Comparison of ENCODE assay signal across 12 cellular contexts in the genomic region with DNA sequence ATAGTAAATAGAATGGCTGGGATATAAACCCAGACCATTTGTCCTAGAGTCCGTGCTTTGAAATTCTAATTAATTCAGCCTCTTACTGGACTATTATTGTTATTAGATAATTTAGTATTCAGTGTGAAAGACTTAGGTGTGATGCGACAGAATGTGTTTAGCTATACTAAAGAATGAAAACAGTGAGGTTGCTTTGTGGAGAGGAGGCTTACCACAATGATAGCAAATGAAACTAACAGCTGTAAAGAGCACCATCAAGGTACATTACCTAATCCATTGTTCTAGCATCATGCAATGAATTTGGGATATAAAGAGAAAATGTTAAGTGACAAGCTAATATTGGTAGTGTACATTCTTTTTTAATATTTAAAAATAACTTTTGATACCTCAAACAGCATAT.
DNase-seq lines count a peak whose midpoint lies in the region; ATAC-seq and TF ChIP-seq lines count a peak whose summit lies in the region.
"Had no signal": no experiment of that assay in that cellular context is flagged by ENCODE, and none has a peak within 500 bp of the region (broad histone marks: within the 10 kb centered on the region; RNA-seq: fewer than 3 reads in every experiment).

No MANE protein-coding gene starts in this region.

- TF ChIP-seq CTCF in GM12865 (IDR thresholded peaks at IDR 0.05; ENCODE audit: insufficient read depth, low read depth, low read length, missing control alignments): no peak
- TF ChIP-seq CTCF in upper lobe of right lung (IDR thresholded peaks at IDR 0.05): no peak
- TF ChIP-seq CTCF in Peyer's patch (IDR thresholded peaks at IDR 0.05): no peak

- H3K4me3 ChIP-seq in GM12865 (ENCODE audit: low read depth, low read length) (no peak overlapping the region), upper lobe of right lung (no peak overlapping the region), Peyer's patch (no peak overlapping the region)

- no peak for TF ChIP-seq POLR2A in Peyer's patch (IDR thresholded peaks at IDR 0.05)

- H3K4me1 ChIP-seq in upper lobe of right lung (no peaks in the 10 kb centered on the region), Peyer's patch (no peaks in the 10 kb centered on the region)

- ATAC-seq in GM19372 (IDR thresholded peaks at IDR 0.05; ENCODE audit: low read depth, unreplicated experiment) (peak; percentile 90), HG02678 (IDR thresholded peaks at IDR 0.05; ENCODE audit: unreplicated experiment) (peak; percentile 89), HG03175 (IDR thresholded peaks at IDR 0.05; ENCODE audit: unreplicated experiment) (peak; percentile 99), upper lobe of right lung (no peak)
- ATAC-seq: activated T-cell treated with anti-CD3 and anti-CD28 coated beads, Interleukin-2, amount 50 U/mL, for 72 hours had no signal

- H3K27me3 ChIP-seq in upper lobe of right lung (no peaks in the 10 kb centered on the region), Peyer's patch (no peaks in the 10 kb centered on the region)

- H3K9me3 ChIP-seq in upper lobe of right lung: no peaks in the 10 kb centered on the region
- H3K9me3 ChIP-seq in Peyer's patch: no peaks in the 10 kb centered on the region

- H3K36me3 ChIP-seq in upper lobe of right lung (no peaks in the 10 kb centered on the region), Peyer's patch (no peaks in the 10 kb centered on the region)

- DNase-seq in GM12865 (ENCODE audit: low read depth): peak; percentile 20
- no peak for DNase-seq in upper lobe of right lung
- DNase-seq in Peyer's patch: no peak
- no peak for DNase-seq in NCI-H2081 (lab: John Stamatoyannopoulos, UW)
- DNase-seq in NCI-H1048 (lab: John Stamatoyannopoulos, UW): no peak
- DNase-seq: activated CD4-positive, CD25-positive, alpha-beta regulatory T cell treated with anti-CD3 and anti-CD28 coated beads, Interleukin-2, amount 50 U/mL, for 72 hours; activated T-cell treated with anti-CD3 and anti-CD28 coated beads, Interleukin-2, amount 50 U/mL, for 72 hours; HFFc6; stimulated activated CD8-positive, alpha-beta memory T cell treated with anti-CD3 and anti-CD28 coated beads, Interleukin-4, amount 100 ng/mL, for 48 hours had no signal

- H3K27ac ChIP-seq in upper lobe of right lung: no peak overlapping the region
- no peak overlapping the region for H3K27ac ChIP-seq in Peyer's patch

- intact Hi-C loops in upper lobe of right lung (cut with DNase I): no loop called here
